Comparison of ENCODE assay signal across 12 cellular contexts in the genomic region with DNA sequence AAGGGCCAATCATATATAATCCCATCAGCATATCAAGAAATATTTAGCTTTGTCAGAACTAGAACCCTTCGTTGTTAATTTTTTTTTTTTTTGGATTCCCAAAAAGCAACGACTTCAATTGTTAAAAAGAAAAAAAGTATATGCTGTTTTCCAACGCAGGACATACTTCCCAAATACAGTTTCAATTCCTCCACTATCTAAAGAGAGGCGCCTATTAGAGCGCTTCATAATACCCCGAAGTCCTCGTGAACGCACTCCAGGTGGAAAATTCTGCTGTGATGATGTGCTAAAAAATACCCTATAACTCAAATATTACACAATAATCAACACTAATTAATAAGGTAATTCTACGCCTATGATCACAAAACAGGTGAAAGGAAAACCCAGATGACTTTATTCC. TPM values are rescaled to one million over a fixed set of nuclear protein-coding genes. Genes with fewer than 3 reads are reported as not detected.
DNase-seq lines count a peak whose midpoint lies in the region; ATAC-seq, FAIRE-seq and TF ChIP-seq lines count a peak whose summit lies in the region.
"Had no signal": no experiment of that assay in that cellular context is flagged by ENCODE, and none has a peak within 500 bp of the region (broad histone marks: within the 10 kb centered on the region; RNA-seq: fewer than 3 reads in every experiment).

No MANE protein-coding gene starts in this region.

- CTCF ChIA-PET in activated B cell treated with CpG ODN at 0.5 μM for 24 hours (lab: Charles Lee) = interaction anchor here (0.8 to 0.9 kb wide), 3 partner anchors 11 to 102 kb away, joined by 3 read pairs; a partner anchor contains a TSS

- TF ChIP-seq CTCF in activated B cell treated with CpG ODN at 0.5 μM for 24 hours (IDR thresholded peaks at IDR 0.05) (no peak), keratinocyte (optimal IDR thresholded peaks at IDR 0.05 in 1 of 3, IDR thresholded peaks at IDR 0.05 in 1 of 3, conservative IDR thresholded peaks at IDR 0.05 in 1 of 3; ENCODE audit: extremely low read depth in 1 of 3, insufficient read depth in 2 of 3, low read length in 3 of 3) (no peak), testis (IDR thresholded peaks at IDR 0.05) (no peak), hepatocyte (IDR thresholded peaks at IDR 0.05; ENCODE audit: poor library complexity) (no peak)

- H3K79me2 ChIP-seq in keratinocyte (ENCODE audit: control insufficient read depth, insufficient read depth, low read length) = peaks cover 90% of the 10 kb centered on the region
- peaks cover 97% of the 10 kb centered on the region for H3K79me2 ChIP-seq in hepatocyte

- peak overlapping the region; percentile 70 for H3K27ac Mint-ChIP-seq in activated naive CD4-positive, alpha-beta T cell treated with anti-CD3 and anti-CD28 coated beads, Interleukin-2, amount 50 U/mL, for 24 hours
- peak overlapping the region; percentile 67 for H3K27ac Mint-ChIP-seq in activated B cell treated with CpG ODN at 0.5 μM for 24 hours
- H3K27ac Mint-ChIP-seq: activated T-helper 1 cell treated with anti-CD3 and anti-CD28 coated beads, Interleukin-12 subunit alpha, Interleukin-12 subunit beta, Interleukin-2, Interleukin-4 antibody, amounts not matched to agents 30 ng/mL and 10 ng/mL and 1 ng/mL, durations not matched to agents 14 hours and 24 hours and 36 hours had no signal

- dilution Hi-C loops in keratinocyte (cut with MboI; ENCODE audit: extremely low pct_ligation_motif_present, low sequenced_read_pairs) = no loop called here

- POLR2A ChIA-PET in activated B cell treated with CpG ODN at 0.5 μM for 24 hours (lab: Charles Lee) = interaction anchor here (0.5 to 2.9 kb wide), 8 partner anchors 13 to 116 kb away, joined by 3 to 10 read pairs (median 5); no protein-coding TSS in a partner anchor

- H3K27me3 ChIP-seq in keratinocyte (ENCODE audit: control insufficient read depth, extremely low read depth, insufficient read depth, low read length) = no peaks in the 10 kb centered on the region
- no peaks in the 10 kb centered on the region for H3K27me3 ChIP-seq in testis
- H3K27me3 ChIP-seq in hepatocyte = no peaks in the 10 kb centered on the region

- TF ChIP-seq POLR2A in testis (IDR thresholded peaks at IDR 0.05) = no peak

- H3K4me1 Mint-ChIP-seq in activated naive CD4-positive, alpha-beta T cell treated with anti-CD3 and anti-CD28 coated beads, Interleukin-2, amount 50 U/mL, for 24 hours = peaks cover 70% of the 10 kb centered on the region
- H3K4me1 Mint-ChIP-seq in activated B cell treated with CpG ODN at 0.5 μM for 24 hours = peaks cover 88% of the 10 kb centered on the region

- no peaks in the 10 kb centered on the region for H3K9me2 ChIP-seq in hepatocyte (replicated peaks; ENCODE audit: insufficient read depth)

- H3K36me3 ChIP-seq in keratinocyte (ENCODE audit: control insufficient read depth in 2 of 2, extremely low read depth in 1 of 2, insufficient read depth in 2 of 2, low read length in 2 of 2) (peaks cover 0 to 4% of the 10 kb centered on the region in 2 experiments), testis (ENCODE audit: low read depth, missing control alignments) (no peaks in the 10 kb centered on the region), hepatocyte (replicated peaks; ENCODE audit: insufficient read depth, low read depth) (no peaks in the 10 kb centered on the region)

- no peaks in the 10 kb centered on the region for H3K27me3 Mint-ChIP-seq in activated naive CD4-positive, alpha-beta T cell treated with anti-CD3 and anti-CD28 coated beads, Interleukin-2, amount 50 U/mL, for 24 hours
- H3K27me3 Mint-ChIP-seq in activated B cell treated with CpG ODN at 0.5 μM for 24 hours = no peaks in the 10 kb centered on the region

- H3K27ac ChIP-seq in keratinocyte (ENCODE audit: control insufficient read depth, insufficient read depth, low read length) = peak overlapping the region; percentile 18
- H3K27ac ChIP-seq in testis = peak overlapping the region; percentile 20 to 25
- H3K27ac ChIP-seq in hepatocyte = no peak overlapping the region

- H3K9me3 ChIP-seq in keratinocyte (ENCODE audit: control insufficient read depth, low read depth, low read length) = no peaks in the 10 kb centered on the region
- no peaks in the 10 kb centered on the region for H3K9me3 ChIP-seq in testis
- H3K9me3 ChIP-seq in hepatocyte (ENCODE audit: low read depth) = no peaks in the 10 kb centered on the region
- H3K9me3 ChIP-seq: HAP-1 had no signal

- FAIRE-seq in keratinocyte (lab: Jason Lieb, UNC) = no peak

- 45 to 46% methylated on average over 9 of the region's 9 CpGs for WGBS in testis, 2 donors
- 64% methylated on average over 9 of the region's 9 CpGs for WGBS in hepatocyte (ENCODE audit: low lambda C conversion rate, missing lambda C conversion rate)

- H3K4me2 ChIP-seq in keratinocyte (ENCODE audit: control insufficient read depth, extremely low read depth, insufficient read depth, low read depth, low read length) (peak overlapping the region; percentile 54), hepatocyte (no peak overlapping the region)

- no peaks in the 10 kb centered on the region for H3K9me3 Mint-ChIP-seq in activated naive CD4-positive, alpha-beta T cell treated with anti-CD3 and anti-CD28 coated beads, Interleukin-2, amount 50 U/mL, for 24 hours
- H3K9me3 Mint-ChIP-seq in activated B cell treated with CpG ODN at 0.5 μM for 24 hours = no peaks in the 10 kb centered on the region
- H3K9me3 Mint-ChIP-seq: activated T-helper 1 cell treated with anti-CD3 and anti-CD28 coated beads, Interleukin-12 subunit alpha, Interleukin-12 subunit beta, Interleukin-2, Interleukin-4 antibody, amounts not matched to agents 30 ng/mL and 10 ng/mL and 1 ng/mL, durations not matched to agents 14 hours and 24 hours and 36 hours had no signal

- H4K20me1 ChIP-seq in keratinocyte (ENCODE audit: control insufficient read depth, extremely low read depth, insufficient read depth, low read length) = peaks cover 12% of the 10 kb centered on the region
- peaks cover 26% of the 10 kb centered on the region for H4K20me1 ChIP-seq in hepatocyte (ENCODE audit: insufficient read depth, poor library complexity, severe bottlenecking)

- H3K9ac ChIP-seq in keratinocyte (ENCODE audit: control insufficient read depth, extremely low read depth, insufficient read depth, low read length) = peak overlapping the region; percentile 36

- intact Hi-C loops in activated B cell treated with CpG ODN at 0.5 μM for 24 hours (cut with micrococcal nuclease) (no loop called here), testis (cut with DNase I; ENCODE audit: low total_unique reads) (no loop called here)

- no peak for ATAC-seq in activated B cell treated with CpG ODN at 0.5 μM for 24 hours (ENCODE audit: low read depth)

- no peak overlapping the region for H2AFZ ChIP-seq in keratinocyte (ENCODE audit: control insufficient read depth, low read length)
- no peak overlapping the region for H2AFZ ChIP-seq in hepatocyte

- peak overlapping the region; percentile 39 for H3K4me3 Mint-ChIP-seq in activated naive CD4-positive, alpha-beta T cell treated with anti-CD3 and anti-CD28 coated beads, Interleukin-2, amount 50 U/mL, for 24 hours
- H3K4me3 Mint-ChIP-seq in activated B cell treated with CpG ODN at 0.5 μM for 24 hours = peak overlapping the region; percentile 51
- H3K4me3 Mint-ChIP-seq: activated T-helper 1 cell treated with anti-CD3 and anti-CD28 coated beads, Interleukin-12 subunit alpha, Interleukin-12 subunit beta, Interleukin-2, Interleukin-4 antibody, amounts not matched to agents 30 ng/mL and 10 ng/mL and 1 ng/mL, durations not matched to agents 14 hours and 24 hours and 36 hours had no signal

- peaks cover 25% of the 10 kb centered on the region for H3K4me1 ChIP-seq in keratinocyte (ENCODE audit: control insufficient read depth, extremely low read depth, insufficient read depth, low read length)
- H3K4me1 ChIP-seq in testis = peaks cover 25% of the 10 kb centered on the region
- no peaks in the 10 kb centered on the region for H3K4me1 ChIP-seq in hepatocyte (ENCODE audit: insufficient read depth)
- H3K4me1 ChIP-seq: HAP-1 had no signal

- H3K4me3 ChIP-seq in keratinocyte (ENCODE audit: control insufficient read depth in 2 of 3, extremely low read depth in 1 of 3, insufficient read depth in 2 of 3, low read depth in 1 of 3, low read length in 3 of 3) (no peak overlapping the region), testis (no peak overlapping the region), hepatocyte (no peak overlapping the region)
- H3K4me3 ChIP-seq: HAP-1 had no signal

- DNase-seq in activated naive CD4-positive, alpha-beta T cell treated with Interleukin-2 at 50 U/mL for 16 hours = no peak
- DNase-seq in activated B cell treated with CpG ODN at 0.5 μM for 24 hours (no peak), keratinocyte (ENCODE audit: low read depth, low spot score) (no peak), testis (no peak), NOMO-1 treated with dmso at 0.1 percent for 144 hours (lab: John Stamatoyannopoulos, UW; ENCODE audit: unreplicated experiment) (no peak), SIG-M5 (lab: John Stamatoyannopoulos, UW) (no peak), hepatocyte (ENCODE audit: low spot score) (no peak)
- DNase-seq: NCI-H1092 treated with DMSO at 0.1 percent for 48 hours, NCI-H345 had no signal

- no peaks in the 10 kb centered on the region for H3K9me1 ChIP-seq in keratinocyte (ENCODE audit: control insufficient read depth, extremely low read depth, insufficient read depth, low read length)

- H3K36me3 Mint-ChIP-seq in activated naive CD4-positive, alpha-beta T cell treated with anti-CD3 and anti-CD28 coated beads, Interleukin-2, amount 50 U/mL, for 24 hours = peaks cover 15% of the 10 kb centered on the region
- H3K36me3 Mint-ChIP-seq in activated B cell treated with CpG ODN at 0.5 μM for 24 hours (ENCODE audit: low read depth) = peaks cover 31% of the 10 kb centered on the region

RNA-seq across cellular contexts. Expression of a gene that starts 20.8 kb away (rescaled TPM):
- total RNA-seq in activated B cell treated with CpG ODN at 0.5 μM for 24 hours (70.8 and 75.8 TPM in 2 replicates), testis (10 to 100 TPM; 57.6 to 71.4 TPM), hepatocyte (67.6 and 69.5 TPM in 2 replicates)
- polyA plus RNA-seq in keratinocyte (23.6 to 38.9 TPM (median 27.3 TPM) in 3 replicates), testis (ENCODE audit: insufficient read depth, low read depth, low replicate concordance) (29.5 TPM), hepatocyte (13.1 and 17.8 TPM in 2 replicates)
- 12.4 TPM for polyA plus RNA-seq in keratinocyte (2011; ENCODE audit: low read depth)
- 19.1 and 39.8 TPM in 2 replicates for polyA plus RNA-seq in keratinocyte (2011; cell fraction: cytosol; rRNA removed)
- 16.0 and 23.5 TPM in 2 replicates for polyA plus RNA-seq in keratinocyte (2011; cell fraction: nucleus; rRNA removed)
- 20.7 and 23.7 TPM in 2 replicates for polyA plus RNA-seq in keratinocyte (2012; ENCODE audit: low replicate concordance)
- polyA minus RNA-seq in keratinocyte = 13.7 to 58.7 TPM (median 32.2 TPM) in 3 replicates
- polyA minus RNA-seq in keratinocyte (2011; cell fraction: cytosol; rRNA and poly(A)+ RNA removed) = 26.9 TPM
- 18.5 and 31.6 TPM in 2 replicates for polyA minus RNA-seq in keratinocyte (2011; cell fraction: nucleus; rRNA and poly(A)+ RNA removed)
